In genomic region chr7:43729214-43729923, GRCh38 we compare ENCODE assay signal across 8 cellular contexts. TPM values are rescaled to one million over a fixed set of nuclear protein-coding genes. Genes with fewer than 3 reads are reported as not detected.
DNase-seq lines count a peak whose midpoint lies in the region; ATAC-seq and TF ChIP-seq lines count a peak whose summit lies in the region.

Gene COA1, minus strand, starts transcription at chr7:43729523. Its CDS starts 80,909 bp downstream, at chr7:43648614.

- peaks cover 7% of the 10 kb centered on the region for H3K27me3 Mint-ChIP-seq in activated naive CD4-positive, alpha-beta T cell treated with anti-CD3 and anti-CD28 coated beads for 36 hours (ENCODE audit: low read depth)

- WGBS in gastroesophageal sphincter (ENCODE audit: low coverage in 1 of 2), 2 donors = 0% methylated on average over 1 to 29 of the region's 66 CpGs

- H3K27ac ChIP-seq in gastroesophageal sphincter (peak within 1 kb of the TSS; percentile 71 to 90 (median 86)), neutrophil (peak within 1 kb of the TSS; percentile 65)

- H3K4me1 ChIP-seq in gastroesophageal sphincter = peaks cover 0 to 54% (median 5%) of the 10 kb centered on the region in 3 donors
- H3K4me1 ChIP-seq in neutrophil (ENCODE audit: control insufficient read depth in 1 of 2, insufficient read depth in 1 of 2, low read depth in 1 of 2, low read length in 1 of 2) = peaks cover 12 to 15% of the 10 kb centered on the region in 2 experiments

- TF ChIP-seq CTCF in GM06990 (IDR thresholded peaks at IDR 0.05; ENCODE audit: insufficient read depth, low read length, poor library complexity, severe bottlenecking) (peak; percentile 16), HFF-Myc (IDR thresholded peaks at IDR 0.05; ENCODE audit: low read depth, low read length, missing control alignments) (no peak), gastroesophageal sphincter (IDR thresholded peaks at IDR 0.05) (peak in 1 of 4 experiments; percentile 28), neutrophil (IDR thresholded peaks at IDR 0.05) (no peak), subcutaneous adipose tissue (IDR thresholded peaks at IDR 0.05; ENCODE audit: low read depth) (no peak)

- H3K27ac Mint-ChIP-seq in activated naive CD4-positive, alpha-beta T cell treated with anti-CD3 and anti-CD28 coated beads for 36 hours = peak within 1 kb of the TSS; percentile 89

- intact Hi-C loops in activated naive CD4-positive, alpha-beta T cell treated with anti-CD3 and anti-CD28 coated beads for 36 hours (cut with micrococcal nuclease) = loop anchor here (1.0 to 5.0 kb wide), 7 partner anchors 30 to 797 kb away; partner anchors contain the start of genes MRPL32, PSMA2 and STK17A

- peak; percentile 97 for ATAC-seq in gastroesophageal sphincter

- H3K27me3 ChIP-seq in GM06990 (replicated peaks; ENCODE audit: control insufficient read depth, insufficient read depth, low read length) (no peaks in the 10 kb centered on the region), gastroesophageal sphincter (no peaks in the 10 kb centered on the region), neutrophil (no peaks in the 10 kb centered on the region)

- peaks cover 35% of the 10 kb centered on the region for H3K4me1 Mint-ChIP-seq in activated naive CD4-positive, alpha-beta T cell treated with anti-CD3 and anti-CD28 coated beads for 36 hours (ENCODE audit: low read depth)

- H3K4me3 Mint-ChIP-seq in activated naive CD4-positive, alpha-beta T cell treated with anti-CD3 and anti-CD28 coated beads for 36 hours = peak within 1 kb of the TSS; percentile 90

- H3K36me3 ChIP-seq in GM06990 (ENCODE audit: control insufficient read depth, insufficient read depth, low read length) (no peaks in the 10 kb centered on the region), gastroesophageal sphincter (no peaks in the 10 kb centered on the region), neutrophil (no peaks in the 10 kb centered on the region)

- H3K36me3 Mint-ChIP-seq in activated naive CD4-positive, alpha-beta T cell treated with anti-CD3 and anti-CD28 coated beads for 36 hours (ENCODE audit: low read depth) = peaks cover 7% of the 10 kb centered on the region

- TF ChIP-seq POLR2A in gastroesophageal sphincter (IDR thresholded peaks at IDR 0.05) = peak; percentile 32 to 33

- peak; percentile 94 for DNase-seq in GM06990 (ENCODE audit: extremely low read depth, insufficient read length)
- peak; percentile 69 for DNase-seq in HFF-Myc (ENCODE audit: extremely low read depth, low read depth)
- DNase-seq in NAMALWA (ENCODE audit: low spot score) = peak; percentile 93
- DNase-seq in SK-N-DZ (ENCODE audit: low spot score) = peak; percentile 92
- DNase-seq in activated naive CD4-positive, alpha-beta T cell treated with anti-CD3 and anti-CD28 coated beads for 36 hours = peak; percentile 87

- no peaks in the 10 kb centered on the region for H3K9me3 Mint-ChIP-seq in activated naive CD4-positive, alpha-beta T cell treated with anti-CD3 and anti-CD28 coated beads for 36 hours

- H3K9me3 ChIP-seq in gastroesophageal sphincter (no peaks in the 10 kb centered on the region), neutrophil (no peaks in the 10 kb centered on the region)

- CTCF ChIA-PET in activated naive CD4-positive, alpha-beta T cell treated with anti-CD3 and anti-CD28 coated beads for 36 hours (lab: Charles Lee) = interaction anchor here (0.9 to 2.7 kb wide), 7 partner anchors 7 to 147 kb away, joined by 3 to 27 read pairs (median 4); partner anchors contain the start of genes BLVRA and STK17A

- H3K4me3 ChIP-seq in GM06990 (replicated peaks; ENCODE audit: low read depth, low read length) = peak within 1 kb of the TSS; percentile 71
- peak within 1 kb of the TSS; percentile 98 for H3K4me3 ChIP-seq in HFF-Myc (replicated peaks; ENCODE audit: low read depth, low read length)
- peak within 1 kb of the TSS; percentile 47 to 59 for H3K4me3 ChIP-seq in gastroesophageal sphincter
- H3K4me3 ChIP-seq in neutrophil (ENCODE audit: low read depth in 1 of 2, low read length in 1 of 2) = peak within 1 kb of the TSS; percentile 78 to 92

- TF ChIP-seq EP300 in gastroesophageal sphincter (IDR thresholded peaks at IDR 0.05) = no peak

RNA-seq across cellular contexts. Expression of gene COA1, which starts in this region (rescaled TPM):
- 170 and 179 TPM in 2 replicates for polyA plus RNA-seq in SK-N-DZ (2014; cell fraction: cytosol; rRNA removed)
- polyA plus RNA-seq in SK-N-DZ (2014; cell fraction: nucleus; rRNA removed) = 141 and 152 TPM in 2 replicates
- total RNA-seq in activated naive CD4-positive, alpha-beta T cell treated with anti-CD3 and anti-CD28 coated beads for 36 hours = 10 to 100 TPM; 85.9 to 87.2 TPM
- total RNA-seq in gastroesophageal sphincter = 10 to 100 TPM; 20.6 to 48.9 (median 33.2) TPM
- total RNA-seq in subcutaneous adipose tissue = 10 to 100 TPM; 38.5 to 64.0 (median 50.5) TPM

Comparison
In these comparisons a context has a peak if more than half of its experiments do, and no peak if none do; other contexts are left out.
1. Peak in every context shown above with its lines: DNase-seq, ATAC-seq, H3K4me3 ChIP-seq and H3K27ac ChIP-seq.